ENCODE assay signal across 10 cellular contexts in genomic region chr22:37803195-37803635, GRCh38. TPM values are rescaled to one million over a fixed set of nuclear protein-coding genes. Genes with fewer than 3 reads are reported as not detected.
DNase-seq lines count a peak whose midpoint lies in the region; FAIRE-seq and TF ChIP-seq lines count a peak whose summit lies in the region.
"Had no signal": no experiment of that assay in that cellular context is flagged by ENCODE, and none has a peak within 500 bp of the region (broad histone marks: within the 10 kb centered on the region; RNA-seq: fewer than 3 reads in every experiment).

No MANE protein-coding gene starts in this region.

- H3K79me2 ChIP-seq in neural progenitor cell (ENCODE audit: low read depth), result peaks cover 27% of the 10 kb centered on the region

- H3K9me3 Mint-ChIP-seq in neural progenitor cell, result peaks cover 3% of the 10 kb centered on the region

- peaks cover 33% of the 10 kb centered on the region for H3K4me1 Mint-ChIP-seq in neural progenitor cell

- no peaks in the 10 kb centered on the region for H3K36me3 Mint-ChIP-seq in neural progenitor cell

- no peaks in the 10 kb centered on the region for H3K9me3 ChIP-seq in neural progenitor cell (ENCODE audit: low read depth)

- H3K27me3 ChIP-seq in dorsolateral prefrontal cortex, result no peaks in the 10 kb centered on the region
- peaks cover 47% of the 10 kb centered on the region for H3K27me3 ChIP-seq in neural progenitor cell

- H3K9ac ChIP-seq in neural progenitor cell, result no peak overlapping the region

- H3K27ac ChIP-seq in dorsolateral prefrontal cortex (peak overlapping the region in 29 of 59 donors; percentile 8 to 92 (median 69)), neural progenitor cell (no peak overlapping the region)

- H4K20me1 ChIP-seq in neural progenitor cell (ENCODE audit: low read depth), result peaks cover 26% of the 10 kb centered on the region

- DNase-seq in D721Med (ENCODE audit: insufficient read length, low spot score), result peak; percentile 8
- DNase-seq in NCI-H526 (lab: John Stamatoyannopoulos, UW), result peak; percentile 72 to 77
- no peak for DNase-seq in dorsolateral prefrontal cortex
- peak; percentile 72 for DNase-seq in neural progenitor cell (ENCODE audit: low spot score)
- DNase-seq in cortex of kidney (lab: John Stamatoyannopoulos, UW), result no peak
- DNase-seq in Ammon's horn (ENCODE audit: low spot score), result no peak
- DNase-seq in germinal center (ENCODE audit: low spot score), result no peak
- DNase-seq in CD1c-positive myeloid dendritic cell (ENCODE audit: extremely low spot score), result no peak
- DNase-seq: aorta, NCI-H2029 had no signal

- H3K4me2 ChIP-seq in neural progenitor cell, result peak overlapping the region; percentile 99

- H2AFZ ChIP-seq in neural progenitor cell (replicated peaks), result peak overlapping the region; percentile 61

- no peak for FAIRE-seq in D721Med (lab: Jason Lieb, UNC)

- TF ChIP-seq CTCF in D721Med (IDR thresholded peaks at IDR 0.05; ENCODE audit: insufficient read depth, missing control alignments) (no peak), dorsolateral prefrontal cortex (IDR thresholded peaks at IDR 0.05 in 54 of 56, conservative IDR thresholded peaks at IDR 0.05 in 2 of 56; ENCODE audit: low read depth in 1 of 56, partially characterized antibody in 56 of 56) (no peak), neural progenitor cell (IDR thresholded peaks at IDR 0.05) (no peak)

- peak overlapping the region; percentile 83 for H3K27ac Mint-ChIP-seq in neural progenitor cell

- peaks cover 48% of the 10 kb centered on the region for H3F3A ChIP-seq in neural progenitor cell (ENCODE audit: low read depth)

- H3K4me1 ChIP-seq in neural progenitor cell, result peaks cover 28% of the 10 kb centered on the region

- no peaks in the 10 kb centered on the region for H3K36me3 ChIP-seq in neural progenitor cell

- intact Hi-C loops in dorsolateral prefrontal cortex (cut with DNase I), result loop anchor here (10.0 kb wide), 2 partner anchors 118 to 138 kb away; partner anchors contain the start of gene NOL12 (in 1 of the 2)

- H3K4me3 ChIP-seq in dorsolateral prefrontal cortex (peak overlapping the region in 56 of 59 donors; percentile 54 to 91 (median 76)), neural progenitor cell (peak overlapping the region; percentile 81)

- peaks cover 23% of the 10 kb centered on the region for H3K27me3 Mint-ChIP-seq in neural progenitor cell (ENCODE audit: insufficient read depth, low read depth)

- H3K4me3 Mint-ChIP-seq in neural progenitor cell, result peak overlapping the region; percentile 88

RNA-seq across cellular contexts. Expression of gene GCAT, which starts 4.5 kb away (rescaled TPM):
- total RNA-seq in dorsolateral prefrontal cortex, result 10 to 100 TPM; 19.4 to 39.6 (median 27.9) TPM
- 21.2 and 25.1 TPM in 2 replicates for total RNA-seq in neural progenitor cell (ENCODE audit: low replicate concordance)

RNA-seq across cellular contexts. Expression of gene GALR3, which starts 20.0 kb away (rescaled TPM):
- total RNA-seq in dorsolateral prefrontal cortex, result 1 to 10 TPM in 16 of 120 experiments, under 1 TPM in 35, not detected in 69; 0.41 to 2.6 (median 0.69) TPM
- total RNA-seq in neural progenitor cell (ENCODE audit: low replicate concordance), result 0.37 TPM in 1 of 2 replicates, not detected in the other
- total RNA-seq: aorta had no signal

RNA-seq across cellular contexts. Expression of gene ANKRD54, which starts 40.9 kb away (rescaled TPM):
- total RNA-seq in dorsolateral prefrontal cortex (10 to 100 TPM; 19.3 to 37.9 (median 27.8) TPM), neural progenitor cell (ENCODE audit: low replicate concordance) (18.4 and 21.2 TPM in 2 replicates)

RNA-seq across cellular contexts. Expression of gene EIF3L, which starts 46.0 kb away (rescaled TPM):
- total RNA-seq in dorsolateral prefrontal cortex, result 100 to 1,000 TPM; 134 to 326 (median 235) TPM
- total RNA-seq in neural progenitor cell (ENCODE audit: low replicate concordance), result 904 and 971 TPM in 2 replicates

Comparison
In these comparisons a context has a peak if more than half of its experiments do, and no peak if none do; other contexts are left out.
1. DNase-seq: peak in D721Med (single experiment), NCI-H526 (2 of 2) and neural progenitor cell (single experiment); none in dorsolateral prefrontal cortex (0 of 10), cortex of kidney (single experiment), Ammon's horn (single experiment), germinal center (single experiment) and CD1c-positive myeloid dendritic cell (single experiment).